15 cellular contexts compared by ENCODE assay signal in genomic region chr19:40560092-40560507, GRCh38.
"Had no signal": no experiment of that assay in that cellular context is flagged by ENCODE, and none has a peak within 500 bp of the region (broad histone marks: within the 10 kb centered on the region; RNA-seq: fewer than 3 reads in every experiment).

No MANE protein-coding gene starts in this region.

- H3K27me3 ChIP-seq: dorsolateral prefrontal cortex, thyroid gland had no signal

- H3K9me3 ChIP-seq: left ventricle myocardium inferior, thyroid gland had no signal

- ATAC-seq: esophagus mucosa; stimulated activated memory B cell treated with anti-CD40 and anti-IgM and Interleukin-4, amounts not matched to agents 10 μg/mL and 1 μg/mL and 100 μg/mL, for 72 hours had no signal

- H3K27ac Mint-ChIP-seq: activated CD4-positive, alpha-beta T cell treated with anti-CD3 and anti-CD28 coated beads, Interleukin-2, amount 10 ng/mL, durations not matched to agents 7 days and 5 days; naive B cell; stimulated activated memory B cell treated with anti-CD40 and anti-IgM and Interleukin-4, amounts not matched to agents 10 μg/mL and 1 μg/mL and 100 μg/mL, for 72 hours; T-helper 1 cell treated with Interleukin-12 subunit alpha and Interleukin-12 subunit beta and Interleukin-4 antibody, amounts not matched to agents 30 μg/mL and 1 μg/mL, for 36 hours had no signal

- H3K9me3 Mint-ChIP-seq: activated CD4-positive, alpha-beta T cell treated with anti-CD3 and anti-CD28 coated beads, Interleukin-2, amount 10 ng/mL, durations not matched to agents 7 days and 5 days; activated T-helper 1 cell treated with anti-CD3 and anti-CD28 coated beads, Interleukin-12 subunit alpha, Interleukin-12 subunit beta, Interleukin-2, Interleukin-4 antibody, amounts not matched to agents 30 ng/mL and 10 ng/mL and 1 ng/mL, durations not matched to agents 14 hours and 24 hours and 36 hours; stimulated activated memory B cell treated with anti-CD40 and anti-IgM and Interleukin-4, amounts not matched to agents 10 μg/mL and 1 μg/mL and 100 μg/mL, for 72 hours; T-helper 1 cell treated with Interleukin-12 subunit alpha and Interleukin-12 subunit beta and Interleukin-4 antibody, amounts not matched to agents 30 μg/mL and 1 μg/mL, for 36 hours had no signal

- H3K36me3 ChIP-seq: left ventricle myocardium inferior, thyroid gland had no signal

- H3K36me3 Mint-ChIP-seq: stimulated activated memory B cell treated with anti-CD40 and anti-IgM and Interleukin-4, amounts not matched to agents 10 μg/mL and 1 μg/mL and 100 μg/mL, for 72 hours had no signal

- H3K4me3 ChIP-seq: dorsolateral prefrontal cortex, left ventricle myocardium inferior, thyroid gland had no signal

- FAIRE-seq: astrocyte, urothelium cell line had no signal

- H3K4me1 ChIP-seq: left ventricle myocardium inferior, thyroid gland had no signal

- DNase-seq: activated CD4-positive, alpha-beta T cell treated with anti-CD3 and anti-CD28 coated beads, Interleukin-2, amount 10 ng/mL, durations not matched to agents 7 days and 5 days; activated CD8-positive, alpha-beta memory T cell treated with anti-CD3 and anti-CD28 coated beads, Interleukin-2, amount 50 U/mL, for 48 hours; activated naive CD4-positive, alpha-beta T cell; hippocampal formation; left ventricle myocardium inferior; naive B cell; stimulated activated CD4-positive, alpha-beta T cell treated with anti-CD3 and anti-CD28 coated beads, Interleukin-2, amount 100 ng/mL, for 48 hours; thyroid gland had no signal

- H3K4me3 Mint-ChIP-seq: activated CD4-positive, alpha-beta T cell treated with anti-CD3 and anti-CD28 coated beads, Interleukin-2, amount 10 ng/mL, durations not matched to agents 7 days and 5 days; activated T-helper 1 cell treated with anti-CD3 and anti-CD28 coated beads, Interleukin-12 subunit alpha, Interleukin-12 subunit beta, Interleukin-2, Interleukin-4 antibody, amounts not matched to agents 30 ng/mL and 10 ng/mL and 1 ng/mL, durations not matched to agents 14 hours and 24 hours and 36 hours; naive B cell; stimulated activated memory B cell treated with anti-CD40 and anti-IgM and Interleukin-4, amounts not matched to agents 10 μg/mL and 1 μg/mL and 100 μg/mL, for 72 hours; T-helper 1 cell treated with Interleukin-12 subunit alpha and Interleukin-12 subunit beta and Interleukin-4 antibody, amounts not matched to agents 30 μg/mL and 1 μg/mL, for 36 hours had no signal

- H3K27ac ChIP-seq: left ventricle myocardium inferior, thyroid gland had no signal
